ENCODE assay signal across 8 cellular contexts in the genomic region with DNA sequence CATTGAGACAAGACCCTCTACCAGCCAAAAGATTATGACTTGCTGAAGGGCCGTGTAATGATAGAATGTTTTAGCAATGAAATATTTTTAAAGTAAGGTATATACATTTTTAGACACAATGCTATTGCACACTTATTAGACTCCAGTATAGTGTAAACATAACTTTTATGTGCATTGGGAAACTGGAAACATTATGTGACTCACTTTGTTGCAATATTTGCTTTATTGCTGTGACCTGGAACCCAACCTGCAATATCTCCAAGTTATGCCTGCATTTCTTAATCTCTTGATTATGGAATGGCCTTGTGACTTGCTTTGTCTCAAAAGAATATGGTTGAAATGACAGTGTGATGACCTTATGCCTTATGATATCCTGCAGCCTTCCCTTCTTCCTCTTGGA.
"Had no signal": no experiment of that assay in that cellular context is flagged by ENCODE, and none has a peak within 500 bp of the region (broad histone marks: within the 10 kb centered on the region; RNA-seq: fewer than 3 reads in every experiment).

No MANE protein-coding gene starts in this region.

- ATAC-seq: GM12878 had no signal

- FAIRE-seq: G401.6, GM12878, GM12891, GM12892, GM18507, GM19239 had no signal

- H3K4me3 ChIP-seq: GM12878 had no signal

- DNase-seq: GDM1, GF-D8 had no signal
